ENCODE assay signal across 22 cellular contexts in the genomic region with DNA sequence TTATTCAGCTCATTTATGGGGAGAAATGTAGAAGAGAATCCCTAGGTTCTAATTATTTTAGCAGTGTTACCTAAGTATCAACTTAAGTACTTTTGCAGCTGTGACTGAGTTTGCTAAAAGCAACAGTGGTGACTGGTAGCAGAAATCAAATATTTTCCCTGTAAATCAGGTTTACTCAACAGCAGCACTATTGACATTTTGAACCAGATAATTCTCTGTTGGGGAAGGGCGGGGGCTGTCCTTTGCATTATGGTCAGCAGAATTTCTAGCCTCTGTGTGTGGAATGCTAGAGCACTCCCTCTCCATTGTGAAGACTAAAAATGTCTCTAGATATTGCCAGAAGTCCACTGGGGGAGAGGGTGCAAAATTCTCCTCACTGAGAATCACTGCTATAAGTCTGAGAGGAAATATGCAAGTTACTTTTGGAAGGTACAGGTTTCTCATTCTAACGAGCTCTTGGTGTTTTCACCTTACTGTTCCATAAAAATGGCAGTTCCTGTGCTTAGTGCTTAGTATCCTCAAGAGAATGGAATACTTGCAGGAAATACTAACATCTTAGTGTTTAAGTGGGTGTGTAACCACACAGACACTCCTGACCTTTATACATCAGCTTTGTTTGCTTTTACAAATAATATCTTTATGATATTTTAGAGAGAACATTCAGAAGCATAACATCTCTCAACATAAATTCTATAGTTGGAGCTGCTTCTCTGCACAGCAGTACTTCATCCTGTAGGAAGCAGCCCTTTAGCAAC.
A peak's percentile ranks its signal among the peaks of the same experiment; 100 is the strongest.
DNase-seq lines count a peak whose midpoint lies in the region; ATAC-seq and TF ChIP-seq lines count a peak whose summit lies in the region.
"Had no signal": no experiment of that assay in that cellular context is flagged by ENCODE, and none has a peak within 500 bp of the region (broad histone marks: within the 10 kb centered on the region; RNA-seq: fewer than 3 reads in every experiment).

No MANE protein-coding gene starts in this region.

- H3K36me3 ChIP-seq in brain microvascular endothelial cell (replicated peaks), result no peaks in the 10 kb centered on the region
- H3K36me3 ChIP-seq in skeletal muscle satellite cell (ENCODE audit: insufficient read depth, low read length), result no peaks in the 10 kb centered on the region
- H3K36me3 ChIP-seq: tibial artery had no signal

- H3K9ac ChIP-seq in skeletal muscle satellite cell (ENCODE audit: low read depth, low read length), result no peak overlapping the region
- H3K9ac ChIP-seq: GM23248 had no signal

- peaks cover 29% of the 10 kb centered on the region for H3K4me1 ChIP-seq in skeletal muscle satellite cell (ENCODE audit: control insufficient read depth, insufficient read depth, low read length)
- H3K4me1 ChIP-seq: tibial artery had no signal

- H3K4me3 Mint-ChIP-seq in mesothelial cell of epicardium, result peak overlapping the region; percentile 30

- DNase-seq in NCI-H69 (lab: John Stamatoyannopoulos, UW) (peak; percentile 72), brain microvascular endothelial cell (peak; percentile 44), mesothelial cell of epicardium (ENCODE audit: low spot score in 2 of 2, unreplicated experiment in 2 of 2) (no peak), NCI-H526 treated with DMSO at 0.1 percent for 48 hours (lab: John Stamatoyannopoulos, UW) (no peak)
- DNase-seq: activated CD4-positive, alpha-beta T cell treated with anti-CD3 and anti-CD28 coated beads, Interleukin-2, amount 50 U/mL, for 4 hours; activated naive CD4-positive, alpha-beta T cell; activated T-cell treated with anti-CD3 and anti-CD28 coated beads, Interleukin-2, amount 50 U/mL, for 1 hour; AML-193; anterior cingulate cortex; hypothalamus; Karpas-422; NCI-H1092; NCI-H748 treated with DMSO at 0.1 percent for 48 hours; nucleus accumbens; stimulated activated naive CD4-positive, alpha-beta T cell treated with Interleukin-2 at 50 U/mL for 16 hours; tibial artery had no signal

- no peak for ATAC-seq in GM19035 (IDR thresholded peaks at IDR 0.05; ENCODE audit: unreplicated experiment)
- no peak for ATAC-seq in HG03280 (IDR thresholded peaks at IDR 0.05; ENCODE audit: unreplicated experiment)
- ATAC-seq: sciatic nerve had no signal

- in situ Hi-C loops in brain microvascular endothelial cell (cut with HindIII; ENCODE audit: low pct_ligation_motif_present, low sequenced_read_pairs), result no loop called here

- H3K4me3 ChIP-seq in brain microvascular endothelial cell (ENCODE audit: low read depth, low read length), result no peak overlapping the region
- peak overlapping the region; percentile 24 for H3K4me3 ChIP-seq in skeletal muscle satellite cell (ENCODE audit: low read length)
- H3K4me3 ChIP-seq: GM23248, tibial artery had no signal

- H3K27me3 ChIP-seq in brain microvascular endothelial cell (replicated peaks) (no peaks in the 10 kb centered on the region), skeletal muscle satellite cell (ENCODE audit: control insufficient read depth, insufficient read depth, low read length) (no peaks in the 10 kb centered on the region)
- H3K27me3 ChIP-seq: tibial artery had no signal

- no peaks in the 10 kb centered on the region for H3K9me3 ChIP-seq in skeletal muscle satellite cell (replicated peaks; ENCODE audit: low read length)
- H3K9me3 ChIP-seq: tibial artery had no signal

- no peaks in the 10 kb centered on the region for H3K9me3 Mint-ChIP-seq in mesothelial cell of epicardium

- peak overlapping the region; percentile 79 for H3K27ac ChIP-seq in brain microvascular endothelial cell
- H3K27ac ChIP-seq: GM23248, tibial artery, VCaP had no signal

- peaks cover 80% of the 10 kb centered on the region for H3K4me1 Mint-ChIP-seq in mesothelial cell of epicardium

- TF ChIP-seq CTCF in brain microvascular endothelial cell (IDR thresholded peaks at IDR 0.05; ENCODE audit: low read depth, low read length, missing control alignments) (no peak), mesothelial cell of epicardium (IDR thresholded peaks at IDR 0.05; ENCODE audit: unreplicated experiment) (no peak)

- H3K27ac Mint-ChIP-seq in mesothelial cell of epicardium, result peak overlapping the region; percentile 94

- peak overlapping the region; percentile 20 for H3K4me2 ChIP-seq in skeletal muscle satellite cell (ENCODE audit: low read length)

- no peaks in the 10 kb centered on the region for H3K36me3 Mint-ChIP-seq in mesothelial cell of epicardium

- H3K27me3 Mint-ChIP-seq in mesothelial cell of epicardium (ENCODE audit: low read depth), result no peaks in the 10 kb centered on the region

Comparison
In these comparisons a context has a peak if more than half of its experiments do, and no peak if none do; other contexts are left out.
1. DNase-seq: peak in NCI-H69 (single experiment) and brain microvascular endothelial cell (single experiment); none in mesothelial cell of epicardium (0 of 2) and NCI-H526 treated with DMSO at 0.1 percent for 48 hours (single experiment).